1 cellular context compared by ENCODE assay signal in the genomic region with DNA sequence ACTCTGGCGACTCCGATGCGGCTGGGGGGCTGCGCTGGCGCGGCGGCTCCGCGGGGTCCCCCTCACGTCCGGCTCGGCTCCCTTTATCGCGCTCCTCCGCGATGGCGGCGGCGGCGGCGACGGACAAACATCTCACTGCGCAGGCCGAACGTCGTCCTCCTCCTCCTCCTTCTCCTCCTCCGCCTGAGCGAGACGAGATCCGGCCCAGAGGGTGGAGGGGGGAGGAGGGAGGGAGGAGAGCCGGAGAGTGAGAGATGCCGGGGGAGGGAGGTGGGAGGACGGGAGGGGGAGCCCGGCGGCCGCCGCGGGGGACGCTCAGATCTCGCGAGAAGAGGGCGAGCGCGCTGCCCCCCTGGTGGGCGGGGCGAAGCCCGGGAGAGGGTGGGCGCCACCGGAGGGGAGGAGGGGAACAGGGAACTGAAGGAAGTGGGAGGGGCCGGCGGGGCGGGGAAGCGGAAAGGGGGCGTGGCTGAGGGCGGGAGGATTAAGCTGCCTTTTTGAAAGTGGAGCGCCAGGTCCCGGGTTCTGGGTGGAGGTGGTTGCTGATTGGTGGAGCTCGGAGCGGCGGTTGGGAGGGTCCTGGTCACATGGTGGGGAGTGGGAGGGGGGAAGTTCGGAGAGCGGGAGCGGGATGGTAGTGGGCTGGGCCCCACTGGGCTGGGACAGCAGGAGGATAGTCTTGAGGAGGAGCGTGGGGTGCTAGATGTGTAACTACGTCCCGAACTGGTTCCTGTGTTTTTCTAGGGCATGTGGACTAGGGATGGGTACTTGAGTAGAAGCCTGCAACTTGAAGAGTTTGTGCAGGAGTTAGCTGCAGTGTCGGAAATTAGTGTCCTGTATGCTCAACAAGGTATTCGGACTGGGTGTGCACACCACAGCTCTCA.
TF ChIP-seq lines count a peak whose summit lies in the region.

A gene (minus strand): TSS at position 159 of the 884 bp plus-strand sequence. CDS start 354 bp downstream, outside the sequence.

TF ChIP-seq in HepG2, 621 proteins besides CTCF, POLR2A, EP300 and RAD21 (continued from another document and continues in another):
- TF ChIP-seq, protein P1, sequence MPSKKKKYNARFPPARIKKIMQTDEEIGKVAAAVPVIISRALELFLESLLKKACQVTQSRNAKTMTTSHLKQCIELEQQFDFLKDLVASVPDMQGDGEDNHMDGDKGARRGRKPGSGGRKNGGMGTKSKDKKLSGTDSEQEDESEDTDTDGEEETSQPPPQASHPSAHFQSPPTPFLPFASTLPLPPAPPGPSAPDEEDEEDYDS (CRISPR knock-in tag; IDR thresholded peaks at IDR 0.05) = peak; percentile 42
- TF ChIP-seq, protein P2, sequence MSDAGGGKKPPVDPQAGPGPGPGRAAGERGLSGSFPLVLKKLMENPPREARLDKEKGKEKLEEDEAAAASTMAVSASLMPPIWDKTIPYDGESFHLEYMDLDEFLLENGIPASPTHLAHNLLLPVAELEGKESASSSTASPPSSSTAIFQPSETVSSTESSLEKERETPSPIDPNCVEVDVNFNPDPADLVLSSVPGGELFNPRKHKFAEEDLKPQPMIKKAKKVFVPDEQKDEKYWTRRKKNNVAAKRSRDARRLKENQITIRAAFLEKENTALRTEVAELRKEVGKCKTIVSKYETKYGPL (CRISPR knock-in tag; IDR thresholded peaks at IDR 0.05) = no peak
- TF ChIP-seq FOXK2 (IDR thresholded peaks at IDR 0.05) (peak; percentile 49; the same call in 1 of the 2 replicates), ZNF460 (CRISPR knock-in tag; IDR thresholded peaks at IDR 0.05; ENCODE audit: borderline replicate concordance) (no peak), CC2D1A (CRISPR knock-in tag; IDR thresholded peaks at IDR 0.05) (no peak), RARG (CRISPR knock-in tag; IDR thresholded peaks at IDR 0.05; ENCODE audit: low read depth) (no peak), TAF1 (CRISPR knock-in tag; IDR thresholded peaks at IDR 0.05) (peak; percentile 81), ZNF788 (CRISPR knock-in tag; IDR thresholded peaks at IDR 0.05; ENCODE audit: borderline replicate concordance) (no peak), PCBP1 (IDR thresholded peaks at IDR 0.05; ENCODE audit: borderline replicate concordance, low read depth, low read length) (peak; percentile 96), KLF9 (CRISPR knock-in tag; IDR thresholded peaks at IDR 0.05; ENCODE audit: low read depth) (peak; percentile 76; the same call in 1 of the 2 replicates), MATR3 (CRISPR knock-in tag; IDR thresholded peaks at IDR 0.05) (no peak), ZNF274 (CRISPR knock-in tag; IDR thresholded peaks at IDR 0.05) (no peak), ZNF841 (CRISPR knock-in tag; IDR thresholded peaks at IDR 0.05; ENCODE audit: borderline replicate concordance) (peak; percentile 78), HNRNPUL1 (IDR thresholded peaks at IDR 0.05; ENCODE audit: low read depth, low read length) (no peak), KLF13 (CRISPR knock-in tag; IDR thresholded peaks at IDR 0.05) (no peak), CEBPG (CRISPR knock-in tag; IDR thresholded peaks at IDR 0.05) (no peak; the same call in 1 of the 2 replicates), ZNF543 (CRISPR knock-in tag; IDR thresholded peaks at IDR 0.05) (peak; percentile 62; the same call in 1 of the 2 replicates), JUN (CRISPR knock-in tag; IDR thresholded peaks at IDR 0.05) (no peak), ZMAT3 (CRISPR knock-in tag; conservative IDR thresholded peaks at IDR 0.05) (no peak; the same call in 1 of the 2 replicates), ZBTB7B (CRISPR knock-in tag; IDR thresholded peaks at IDR 0.05) (peak; percentile 52), ZNF879 (CRISPR knock-in tag; IDR thresholded peaks at IDR 0.05) (no peak), ZNF441 (CRISPR knock-in tag; IDR thresholded peaks at IDR 0.05; ENCODE audit: borderline replicate concordance) (peak; percentile 50; the same call in 1 of the 2 replicates), SP2 (CRISPR knock-in tag; IDR thresholded peaks at IDR 0.05) (peak; percentile 69), EHMT2 (IDR thresholded peaks at IDR 0.05; ENCODE audit: borderline replicate concordance, low read depth, low read length) (peak; percentile 29; the same call in 1 of the 2 replicates), ZNF160 (CRISPR knock-in tag; IDR thresholded peaks at IDR 0.05) (no peak; the same call in none of the 2 replicates), ZNF296 (CRISPR knock-in tag; conservative IDR thresholded peaks at IDR 0.05) (no peak), ARNT (IDR thresholded peaks at IDR 0.05) (no peak), ZNF850 (CRISPR knock-in tag; conservative IDR thresholded peaks at IDR 0.05) (no peak), ZNF605 (CRISPR knock-in tag; IDR thresholded peaks at IDR 0.05) (peak; percentile 79), RBAK (CRISPR knock-in tag; IDR thresholded peaks at IDR 0.05) (peak; percentile 36; the same call in 1 of the 2 replicates), ZNF773 (CRISPR knock-in tag; IDR thresholded peaks at IDR 0.05; ENCODE audit: borderline replicate concordance) (no peak), MBNL3 (CRISPR knock-in tag; conservative IDR thresholded peaks at IDR 0.05) (no peak), ZNF570 (CRISPR knock-in tag; IDR thresholded peaks at IDR 0.05; ENCODE audit: borderline replicate concordance) (no peak), SRSF1 (optimal IDR thresholded peaks at IDR 0.05; ENCODE audit: low read depth, low read length) (no peak)
- TF ChIP-seq, protein P3, sequence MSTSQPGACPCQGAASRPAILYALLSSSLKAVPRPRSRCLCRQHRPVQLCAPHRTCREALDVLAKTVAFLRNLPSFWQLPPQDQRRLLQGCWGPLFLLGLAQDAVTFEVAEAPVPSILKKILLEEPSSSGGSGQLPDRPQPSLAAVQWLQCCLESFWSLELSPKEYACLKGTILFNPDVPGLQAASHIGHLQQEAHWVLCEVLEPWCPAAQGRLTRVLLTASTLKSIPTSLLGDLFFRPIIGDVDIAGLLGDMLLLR (CRISPR knock-in tag; IDR thresholded peaks at IDR 0.05) = no peak; the same call in 1 of the 2 replicates
- TF ChIP-seq, protein P4, sequence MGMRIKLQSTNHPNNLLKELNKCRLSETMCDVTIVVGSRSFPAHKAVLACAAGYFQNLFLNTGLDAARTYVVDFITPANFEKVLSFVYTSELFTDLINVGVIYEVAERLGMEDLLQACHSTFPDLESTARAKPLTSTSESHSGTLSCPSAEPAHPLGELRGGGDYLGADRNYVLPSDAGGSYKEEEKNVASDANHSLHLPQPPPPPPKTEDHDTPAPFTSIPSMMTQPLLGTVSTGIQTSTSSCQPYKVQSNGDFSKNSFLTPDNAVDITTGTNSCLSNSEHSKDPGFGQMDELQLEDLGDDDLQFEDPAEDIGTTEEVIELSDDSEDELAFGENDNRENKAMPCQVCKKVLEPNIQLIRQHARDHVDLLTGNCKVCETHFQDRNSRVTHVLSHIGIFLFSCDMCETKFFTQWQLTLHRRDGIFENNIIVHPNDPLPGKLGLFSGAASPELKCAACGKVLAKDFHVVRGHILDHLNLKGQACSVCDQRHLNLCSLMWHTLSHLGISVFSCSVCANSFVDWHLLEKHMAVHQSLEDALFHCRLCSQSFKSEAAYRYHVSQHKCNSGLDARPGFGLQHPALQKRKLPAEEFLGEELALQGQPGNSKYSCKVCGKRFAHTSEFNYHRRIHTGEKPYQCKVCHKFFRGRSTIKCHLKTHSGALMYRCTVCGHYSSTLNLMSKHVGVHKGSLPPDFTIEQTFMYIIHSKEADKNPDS (CRISPR knock-in tag; IDR thresholded peaks at IDR 0.05) = no peak
- TF ChIP-seq, protein P5, sequence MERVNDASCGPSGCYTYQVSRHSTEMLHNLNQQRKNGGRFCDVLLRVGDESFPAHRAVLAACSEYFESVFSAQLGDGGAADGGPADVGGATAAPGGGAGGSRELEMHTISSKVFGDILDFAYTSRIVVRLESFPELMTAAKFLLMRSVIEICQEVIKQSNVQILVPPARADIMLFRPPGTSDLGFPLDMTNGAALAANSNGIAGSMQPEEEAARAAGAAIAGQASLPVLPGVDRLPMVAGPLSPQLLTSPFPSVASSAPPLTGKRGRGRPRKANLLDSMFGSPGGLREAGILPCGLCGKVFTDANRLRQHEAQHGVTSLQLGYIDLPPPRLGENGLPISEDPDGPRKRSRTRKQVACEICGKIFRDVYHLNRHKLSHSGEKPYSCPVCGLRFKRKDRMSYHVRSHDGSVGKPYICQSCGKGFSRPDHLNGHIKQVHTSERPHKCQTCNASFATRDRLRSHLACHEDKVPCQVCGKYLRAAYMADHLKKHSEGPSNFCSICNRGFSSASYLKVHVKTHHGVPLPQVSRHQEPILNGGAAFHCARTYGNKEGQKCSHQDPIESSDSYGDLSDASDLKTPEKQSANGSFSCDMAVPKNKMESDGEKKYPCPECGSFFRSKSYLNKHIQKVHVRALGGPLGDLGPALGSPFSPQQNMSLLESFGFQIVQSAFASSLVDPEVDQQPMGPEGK (CRISPR knock-in tag; IDR thresholded peaks at IDR 0.05) = peak; percentile 90
- TF ChIP-seq, protein P6, sequence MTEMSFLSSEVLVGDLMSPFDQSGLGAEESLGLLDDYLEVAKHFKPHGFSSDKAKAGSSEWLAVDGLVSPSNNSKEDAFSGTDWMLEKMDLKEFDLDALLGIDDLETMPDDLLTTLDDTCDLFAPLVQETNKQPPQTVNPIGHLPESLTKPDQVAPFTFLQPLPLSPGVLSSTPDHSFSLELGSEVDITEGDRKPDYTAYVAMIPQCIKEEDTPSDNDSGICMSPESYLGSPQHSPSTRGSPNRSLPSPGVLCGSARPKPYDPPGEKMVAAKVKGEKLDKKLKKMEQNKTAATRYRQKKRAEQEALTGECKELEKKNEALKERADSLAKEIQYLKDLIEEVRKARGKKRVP (CRISPR knock-in tag; IDR thresholded peaks at IDR 0.05) = peak in 1 of 2 experiments; percentile 49; a peak in 2 of 4 replicates
- TF ChIP-seq, protein P7, sequence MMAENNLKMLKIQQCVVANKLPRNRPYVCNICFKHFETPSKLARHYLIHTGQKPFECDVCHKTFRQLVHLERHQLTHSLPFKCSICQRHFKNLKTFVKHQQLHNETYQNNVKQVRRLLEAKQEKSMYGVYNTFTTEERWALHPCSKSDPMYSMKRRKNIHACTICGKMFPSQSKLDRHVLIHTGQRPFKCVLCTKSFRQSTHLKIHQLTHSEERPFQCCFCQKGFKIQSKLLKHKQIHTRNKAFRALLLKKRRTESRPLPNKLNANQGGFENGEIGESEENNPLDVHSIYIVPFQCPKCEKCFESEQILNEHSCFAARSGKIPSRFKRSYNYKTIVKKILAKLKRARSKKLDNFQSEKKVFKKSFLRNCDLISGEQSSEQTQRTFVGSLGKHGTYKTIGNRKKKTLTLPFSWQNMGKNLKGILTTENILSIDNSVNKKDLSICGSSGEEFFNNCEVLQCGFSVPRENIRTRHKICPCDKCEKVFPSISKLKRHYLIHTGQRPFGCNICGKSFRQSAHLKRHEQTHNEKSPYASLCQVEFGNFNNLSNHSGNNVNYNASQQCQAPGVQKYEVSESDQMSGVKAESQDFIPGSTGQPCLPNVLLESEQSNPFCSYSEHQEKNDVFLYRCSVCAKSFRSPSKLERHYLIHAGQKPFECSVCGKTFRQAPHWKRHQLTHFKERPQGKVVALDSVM (CRISPR knock-in tag; IDR thresholded peaks at IDR 0.05) = 0 out of 2 replicates have a peak, but pooled peaks have one; percentile 9
- TF ChIP-seq, protein P8, sequence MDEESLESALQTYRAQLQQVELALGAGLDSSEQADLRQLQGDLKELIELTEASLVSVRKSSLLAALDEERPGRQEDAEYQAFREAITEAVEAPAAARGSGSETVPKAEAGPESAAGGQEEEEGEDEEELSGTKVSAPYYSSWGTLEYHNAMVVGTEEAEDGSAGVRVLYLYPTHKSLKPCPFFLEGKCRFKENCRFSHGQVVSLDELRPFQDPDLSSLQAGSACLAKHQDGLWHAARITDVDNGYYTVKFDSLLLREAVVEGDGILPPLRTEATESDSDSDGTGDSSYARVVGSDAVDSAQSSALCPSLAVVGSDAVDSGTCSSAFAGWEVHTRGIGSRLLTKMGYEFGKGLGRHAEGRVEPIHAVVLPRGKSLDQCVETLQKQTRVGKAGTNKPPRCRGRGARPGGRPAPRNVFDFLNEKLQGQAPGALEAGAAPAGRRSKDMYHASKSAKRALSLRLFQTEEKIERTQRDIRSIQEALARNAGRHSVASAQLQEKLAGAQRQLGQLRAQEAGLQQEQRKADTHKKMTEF (CRISPR knock-in tag; IDR thresholded peaks at IDR 0.05) = peak; percentile 76
- TF ChIP-seq, protein P9, sequence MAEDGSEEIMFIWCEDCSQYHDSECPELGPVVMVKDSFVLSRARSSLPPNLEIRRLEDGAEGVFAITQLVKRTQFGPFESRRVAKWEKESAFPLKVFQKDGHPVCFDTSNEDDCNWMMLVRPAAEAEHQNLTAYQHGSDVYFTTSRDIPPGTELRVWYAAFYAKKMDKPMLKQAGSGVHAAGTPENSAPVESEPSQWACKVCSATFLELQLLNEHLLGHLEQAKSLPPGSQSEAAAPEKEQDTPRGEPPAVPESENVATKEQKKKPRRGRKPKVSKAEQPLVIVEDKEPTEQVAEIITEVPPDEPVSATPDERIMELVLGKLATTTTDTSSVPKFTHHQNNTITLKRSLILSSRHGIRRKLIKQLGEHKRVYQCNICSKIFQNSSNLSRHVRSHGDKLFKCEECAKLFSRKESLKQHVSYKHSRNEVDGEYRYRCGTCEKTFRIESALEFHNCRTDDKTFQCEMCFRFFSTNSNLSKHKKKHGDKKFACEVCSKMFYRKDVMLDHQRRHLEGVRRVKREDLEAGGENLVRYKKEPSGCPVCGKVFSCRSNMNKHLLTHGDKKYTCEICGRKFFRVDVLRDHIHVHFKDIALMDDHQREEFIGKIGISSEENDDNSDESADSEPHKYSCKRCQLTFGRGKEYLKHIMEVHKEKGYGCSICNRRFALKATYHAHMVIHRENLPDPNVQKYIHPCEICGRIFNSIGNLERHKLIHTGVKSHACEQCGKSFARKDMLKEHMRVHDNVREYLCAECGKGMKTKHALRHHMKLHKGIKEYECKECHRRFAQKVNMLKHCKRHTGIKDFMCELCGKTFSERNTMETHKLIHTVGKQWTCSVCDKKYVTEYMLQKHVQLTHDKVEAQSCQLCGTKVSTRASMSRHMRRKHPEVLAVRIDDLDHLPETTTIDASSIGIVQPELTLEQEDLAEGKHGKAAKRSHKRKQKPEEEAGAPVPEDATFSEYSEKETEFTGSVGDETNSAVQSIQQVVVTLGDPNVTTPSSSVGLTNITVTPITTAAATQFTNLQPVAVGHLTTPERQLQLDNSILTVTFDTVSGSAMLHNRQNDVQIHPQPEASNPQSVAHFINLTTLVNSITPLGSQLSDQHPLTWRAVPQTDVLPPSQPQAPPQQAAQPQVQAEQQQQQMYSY (CRISPR knock-in tag; IDR thresholded peaks at IDR 0.05) = no peak
- TF ChIP-seq, protein P10, sequence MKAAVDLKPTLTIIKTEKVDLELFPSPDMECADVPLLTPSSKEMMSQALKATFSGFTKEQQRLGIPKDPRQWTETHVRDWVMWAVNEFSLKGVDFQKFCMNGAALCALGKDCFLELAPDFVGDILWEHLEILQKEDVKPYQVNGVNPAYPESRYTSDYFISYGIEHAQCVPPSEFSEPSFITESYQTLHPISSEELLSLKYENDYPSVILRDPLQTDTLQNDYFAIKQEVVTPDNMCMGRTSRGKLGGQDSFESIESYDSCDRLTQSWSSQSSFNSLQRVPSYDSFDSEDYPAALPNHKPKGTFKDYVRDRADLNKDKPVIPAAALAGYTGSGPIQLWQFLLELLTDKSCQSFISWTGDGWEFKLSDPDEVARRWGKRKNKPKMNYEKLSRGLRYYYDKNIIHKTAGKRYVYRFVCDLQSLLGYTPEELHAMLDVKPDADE (CRISPR knock-in tag; IDR thresholded peaks at IDR 0.05) = no peak
- TF ChIP-seq, protein P11, sequence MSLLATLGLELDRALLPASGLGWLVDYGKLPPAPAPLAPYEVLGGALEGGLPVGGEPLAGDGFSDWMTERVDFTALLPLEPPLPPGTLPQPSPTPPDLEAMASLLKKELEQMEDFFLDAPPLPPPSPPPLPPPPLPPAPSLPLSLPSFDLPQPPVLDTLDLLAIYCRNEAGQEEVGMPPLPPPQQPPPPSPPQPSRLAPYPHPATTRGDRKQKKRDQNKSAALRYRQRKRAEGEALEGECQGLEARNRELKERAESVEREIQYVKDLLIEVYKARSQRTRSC (CRISPR knock-in tag; IDR thresholded peaks at IDR 0.05; ENCODE audit: low read depth) = no peak
